Comparison of ENCODE assay signal across 25 cellular contexts in the genomic region with DNA sequence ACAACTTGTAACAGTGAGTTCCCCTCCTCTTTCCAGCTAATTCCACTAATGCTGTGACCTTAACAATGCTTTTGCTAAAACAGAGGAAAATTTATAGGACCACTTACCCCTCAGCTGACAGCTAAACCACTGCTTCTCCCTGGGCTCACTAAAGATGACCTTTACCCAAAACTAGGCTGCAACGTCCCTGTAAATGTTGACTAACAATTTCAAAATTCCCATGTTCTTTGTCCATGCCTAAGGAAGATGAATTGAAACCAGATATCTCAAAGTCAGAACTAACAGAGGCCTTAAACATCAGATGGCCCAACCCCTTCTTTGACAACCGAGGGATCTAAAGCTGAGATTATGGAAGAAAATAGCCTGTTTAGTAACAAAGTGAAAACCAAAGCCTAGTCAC. TPM values are rescaled to one million over a fixed set of nuclear protein-coding genes. Genes with fewer than 3 reads are reported as not detected.
DNase-seq lines count a peak whose midpoint lies in the region; ATAC-seq and TF ChIP-seq lines count a peak whose summit lies in the region.
"Had no signal": no experiment of that assay in that cellular context is flagged by ENCODE, and none has a peak within 500 bp of the region (broad histone marks: within the 10 kb centered on the region; RNA-seq: fewer than 3 reads in every experiment).

No MANE protein-coding gene starts in this region.

- no peak overlapping the region for H4K8ac ChIP-seq in H9 (replicated peaks; ENCODE audit: insufficient read length, low read depth, low read length)

- no peak overlapping the region for H2BK5ac ChIP-seq in H9 (ENCODE audit: insufficient read length, low read length)

- peaks cover 2% of the 10 kb centered on the region for H3K79me1 ChIP-seq in H9 (ENCODE audit: insufficient read depth, low read depth, low read length, poor library complexity, severe bottlenecking)

- no peak overlapping the region for H3T11ph ChIP-seq in H9 (ENCODE audit: low read length)

- H2AFZ ChIP-seq in H9 (ENCODE audit: low read length), result no peak overlapping the region

- peak overlapping the region; percentile 25 for H3K27ac ChIP-seq in WERI-Rb-1
- H3K27ac ChIP-seq in H9 (ENCODE audit: insufficient read length, low read depth, low read length), result no peak overlapping the region
- H3K27ac ChIP-seq: pancreas, upper lobe of right lung had no signal

- CTCF ChIA-PET in Caco-2 (lab: Charles Lee), result interaction anchor here (0.8 kb wide), 1 partner anchor 66 kb away, joined by 4 read pairs; no protein-coding TSS in a partner anchor

- H3K27me3 ChIP-seq in Caco-2 (replicated peaks; ENCODE audit: control insufficient read depth, insufficient read depth, low read length) (no peaks in the 10 kb centered on the region), WERI-Rb-1 (ENCODE audit: insufficient read depth, low read depth, severe bottlenecking) (no peaks in the 10 kb centered on the region), H9 (ENCODE audit: insufficient read depth, low read length) (no peaks in the 10 kb centered on the region)
- H3K27me3 ChIP-seq: pancreas, upper lobe of right lung had no signal

- H2BK15ac ChIP-seq in H9 (ENCODE audit: low read depth, low read length), result no peak overlapping the region

- H4K91ac ChIP-seq in H9 (ENCODE audit: insufficient read length, low read depth, low read length), result no peak overlapping the region

- no peak overlapping the region for H2BK12ac ChIP-seq in H9 (ENCODE audit: insufficient read length, low read depth, low read length)

- no peak overlapping the region for H4K5ac ChIP-seq in H9 (ENCODE audit: insufficient read length, low read depth, low read length)

- H3K4me1 Mint-ChIP-seq in Caco-2 (ENCODE audit: low read depth, unreplicated experiment) (peaks cover 13% of the 10 kb centered on the region), progenitor cell of endocrine pancreas (ENCODE audit: low read depth) (peaks cover 34% of the 10 kb centered on the region), H9 (peaks cover 62 to 69% of the 10 kb centered on the region in 2 experiments)
- H3K4me1 Mint-ChIP-seq: activated B cell treated with CpG ODN at 0.5 μM for 24 hours had no signal

- no peak overlapping the region for H3K4me3 ChIP-seq in Caco-2 (ENCODE audit: low read depth, low read length)
- no peak overlapping the region for H3K4me3 ChIP-seq in WERI-Rb-1 (ENCODE audit: low read depth, low read length)
- no peak overlapping the region for H3K4me3 ChIP-seq in fibroblast of mammary gland (ENCODE audit: control insufficient read depth, low read depth, low read length)
- H3K4me3 ChIP-seq: mucosa of descending colon, pancreas, spleen, upper lobe of right lung had no signal

- H3K9me3 Mint-ChIP-seq in Caco-2 (ENCODE audit: unreplicated experiment) (no peaks in the 10 kb centered on the region), progenitor cell of endocrine pancreas (ENCODE audit: low read depth) (no peaks in the 10 kb centered on the region), H9 (no peaks in the 10 kb centered on the region)
- H3K9me3 Mint-ChIP-seq: activated B cell treated with CpG ODN at 0.5 μM for 24 hours; activated naive CD4-positive, alpha-beta T cell treated with anti-CD3 and anti-CD28 coated beads, Interleukin-2, amount 50 U/mL, for 24 hours; dendritic cell treated with granulocyte-macrophage colony-stimulating factor and Interleukin-4, amounts not matched to agents 40 ng/mL and 50 ng/mL, for 4 days; natural killer cell treated with Interleukin-12 subunit alpha and Interleukin-12 subunit beta and Interleukin-15 and Interleukin-18, amount 100 ng/mL, for 72 hours had no signal

- H3K23me2 ChIP-seq in H9 (ENCODE audit: insufficient read length, low read depth, low read length, poor library complexity, severe bottlenecking), result no peaks in the 10 kb centered on the region

- no peak overlapping the region for H3K4ac ChIP-seq in H9 (ENCODE audit: low read depth, low read length)

- H3K9me3 ChIP-seq in Caco-2 (no peaks in the 10 kb centered on the region), WERI-Rb-1 (ENCODE audit: severe bottlenecking) (no peaks in the 10 kb centered on the region), H9 (ENCODE audit: control insufficient read depth, low read depth, low read length) (no peaks in the 10 kb centered on the region)
- H3K9me3 ChIP-seq: mucosa of descending colon, pancreas, spleen, upper lobe of right lung had no signal

- H4K20me1 ChIP-seq in H9 (ENCODE audit: control insufficient read depth, insufficient read depth, insufficient read length), result no peaks in the 10 kb centered on the region

- no peaks in the 10 kb centered on the region for H3K27me3 Mint-ChIP-seq in Caco-2 (ENCODE audit: insufficient read depth, unreplicated experiment)
- H3K27me3 Mint-ChIP-seq in progenitor cell of endocrine pancreas, result no peaks in the 10 kb centered on the region
- no peaks in the 10 kb centered on the region for H3K27me3 Mint-ChIP-seq in H9 (ENCODE audit: low read depth)
- H3K27me3 Mint-ChIP-seq: activated naive CD4-positive, alpha-beta T cell treated with anti-CD3 and anti-CD28 coated beads, Interleukin-2, amount 50 U/mL, for 24 hours had no signal

- no peak overlapping the region for H2AK5ac ChIP-seq in H9 (ENCODE audit: insufficient read length, low read length)

- H3K36me3 Mint-ChIP-seq in Caco-2 (ENCODE audit: insufficient read depth, unreplicated experiment) (no peaks in the 10 kb centered on the region), progenitor cell of endocrine pancreas (ENCODE audit: insufficient read depth) (no peaks in the 10 kb centered on the region), H9 (ENCODE audit: insufficient read depth in 1 of 3, low read depth in 3 of 3) (no peaks in the 10 kb centered on the region)
- H3K36me3 Mint-ChIP-seq: natural killer cell treated with Interleukin-12 subunit alpha and Interleukin-12 subunit beta and Interleukin-15 and Interleukin-18, amount 100 ng/mL, for 72 hours had no signal

- no TSS peak for BruUV-seq in Caco-2 (replicated peaks; lab: Mats Ljungman, UMichigan)

- H3K4me1 ChIP-seq in Caco-2 (peaks cover 9% of the 10 kb centered on the region; the same call in 1 of the 2 replicates), H9 (ENCODE audit: insufficient read depth, low read length) (peaks cover 27% of the 10 kb centered on the region)

- TF ChIP-seq CTCF in Caco-2 (IDR thresholded peaks at IDR 0.05; ENCODE audit: insufficient read depth in 1 of 2, low read depth in 1 of 2, low read length in 1 of 2, severe bottlenecking in 1 of 2, unreplicated experiment in 1 of 2) (no peak), WERI-Rb-1 (IDR thresholded peaks at IDR 0.05; ENCODE audit: low read depth, low read length) (no peak), fibroblast of mammary gland (conservative IDR thresholded peaks at IDR 0.05; ENCODE audit: control insufficient read depth, insufficient read depth, low read depth, low read length) (no peak), progenitor cell of endocrine pancreas (IDR thresholded peaks at IDR 0.05; ENCODE audit: unreplicated experiment) (no peak), H9 (conservative IDR thresholded peaks at IDR 0.05) (no peak)

- H2BK120ac ChIP-seq in H9 (ENCODE audit: low read depth, low read length, poor library complexity, severe bottlenecking), result no peak overlapping the region

- H3K27ac Mint-ChIP-seq in Caco-2 (ENCODE audit: unreplicated experiment) (no peak overlapping the region), progenitor cell of endocrine pancreas (peak overlapping the region; percentile 21), H9 (peak overlapping the region in 1 of 3 experiments; percentile 67; a peak in 2 of 7 replicates)
- H3K27ac Mint-ChIP-seq: activated B cell treated with CpG ODN at 0.5 μM for 24 hours; activated naive CD4-positive, alpha-beta T cell treated with anti-CD3 and anti-CD28 coated beads, Interleukin-2, amount 50 U/mL, for 24 hours; dendritic cell treated with granulocyte-macrophage colony-stimulating factor and Interleukin-4, amounts not matched to agents 40 ng/mL and 50 ng/mL, for 4 days had no signal

- no peak overlapping the region for H3K4me2 ChIP-seq in H9 (ENCODE audit: insufficient read depth, insufficient read length, low read length)

- H3K79me2 ChIP-seq in H9 (ENCODE audit: insufficient read depth, low read length), result peaks cover 7% of the 10 kb centered on the region; the same call in 1 of the 2 replicates

- no peak overlapping the region for H3K23ac ChIP-seq in H9 (ENCODE audit: insufficient read length, low read depth, low read length)

- no CpG with 5 or more reads among the region's 2 CpGs for WGBS in H9 (ENCODE audit: extremely low coverage, insufficient read length, low lambda C conversion rate)

- no peak overlapping the region for H3K14ac ChIP-seq in H9 (ENCODE audit: insufficient read depth, low read length)

- ATAC-seq in HG03378 (IDR thresholded peaks at IDR 0.05; ENCODE audit: unreplicated experiment), result no peak
- no peak for ATAC-seq in GM19452 (IDR thresholded peaks at IDR 0.05; ENCODE audit: unreplicated experiment)
- ATAC-seq in GM19324 (IDR thresholded peaks at IDR 0.05; ENCODE audit: low FRiP score, unreplicated experiment), result no peak
- ATAC-seq: mucosa of descending colon; natural killer cell treated with Interleukin-12 subunit alpha and Interleukin-12 subunit beta and Interleukin-15 and Interleukin-18, amount 100 ng/mL, for 72 hours; pancreas; PC-3; upper lobe of right lung had no signal

- peak in 1 of 2 experiments; percentile 11 for DNase-seq in Caco-2
- no peak for DNase-seq in WERI-Rb-1
- peak; percentile 55 for DNase-seq in fibroblast of mammary gland (ENCODE audit: low read depth)
- no peak for DNase-seq in progenitor cell of endocrine pancreas (ENCODE audit: low spot score, unreplicated experiment)
- no peak for DNase-seq in H9
- DNase-seq: activated B cell treated with CpG ODN at 0.5 μM for 24 hours; activated CD4-positive, alpha-beta T cell treated with anti-CD3 and anti-CD28 coated beads, Interleukin-2, amount 50 U/mL, for 4 hours; C1 segment of cervical spinal cord; central memory CD4-positive, alpha-beta T cell; DND-41; Kasumi-1; mucosa of descending colon; MV-4-11; NCI-H2171; pancreas; PC-3; Right ventricle myocardium superior; spleen; upper lobe of right lung had no signal

- H3K4me3 Mint-ChIP-seq in Caco-2 (ENCODE audit: unreplicated experiment) (peak overlapping the region; percentile 13), progenitor cell of endocrine pancreas (ENCODE audit: low read depth) (no peak overlapping the region), H9 (no peak overlapping the region)
- H3K4me3 Mint-ChIP-seq: activated B cell treated with CpG ODN at 0.5 μM for 24 hours; activated naive CD4-positive, alpha-beta T cell treated with anti-CD3 and anti-CD28 coated beads, Interleukin-2, amount 50 U/mL, for 24 hours; dendritic cell treated with granulocyte-macrophage colony-stimulating factor and Interleukin-4, amounts not matched to agents 40 ng/mL and 50 ng/mL, for 4 days; natural killer cell treated with Interleukin-12 subunit alpha and Interleukin-12 subunit beta and Interleukin-15 and Interleukin-18, amount 100 ng/mL, for 72 hours had no signal

- no peak overlapping the region for H2BK20ac ChIP-seq in H9 (ENCODE audit: low read depth, low read length, poor library complexity, severe bottlenecking)

- H3K36me3 ChIP-seq in Caco-2 (ENCODE audit: control insufficient read depth, insufficient read depth, low read length) (no peaks in the 10 kb centered on the region), WERI-Rb-1 (no peaks in the 10 kb centered on the region)
- H3K36me3 ChIP-seq: pancreas, spleen, upper lobe of right lung had no signal

- intact Hi-C loops in Caco-2 (cut with micrococcal nuclease; ENCODE audit: unreplicated experiment), result no loop called here

- POLR2A ChIA-PET in Caco-2 (lab: Charles Lee), result interaction anchor here (0.7 kb wide), 1 partner anchor 65 kb away, joined by 4 read pairs; no protein-coding TSS in a partner anchor

- H3K9ac ChIP-seq in H9 (ENCODE audit: extremely low read depth, insufficient read length, low read length), result no peak overlapping the region

- H3K18ac ChIP-seq in H9 (ENCODE audit: insufficient read length, low read depth, low read length), result no peak overlapping the region

- no peak overlapping the region for H3K56ac ChIP-seq in H9 (ENCODE audit: insufficient read length, low read depth, low read length)

RNA-seq across cellular contexts. Expression of gene AFAP1, which starts 32.5 kb away (rescaled TPM):
- total RNA-seq in Caco-2 (2022) (27.3 and 27.6 TPM in 2 replicates), progenitor cell of endocrine pancreas (31.9 and 32.9 TPM in 2 replicates), H9 (2021) (5.4 and 6.5 TPM in 2 replicates)
